In the genomic region with DNA sequence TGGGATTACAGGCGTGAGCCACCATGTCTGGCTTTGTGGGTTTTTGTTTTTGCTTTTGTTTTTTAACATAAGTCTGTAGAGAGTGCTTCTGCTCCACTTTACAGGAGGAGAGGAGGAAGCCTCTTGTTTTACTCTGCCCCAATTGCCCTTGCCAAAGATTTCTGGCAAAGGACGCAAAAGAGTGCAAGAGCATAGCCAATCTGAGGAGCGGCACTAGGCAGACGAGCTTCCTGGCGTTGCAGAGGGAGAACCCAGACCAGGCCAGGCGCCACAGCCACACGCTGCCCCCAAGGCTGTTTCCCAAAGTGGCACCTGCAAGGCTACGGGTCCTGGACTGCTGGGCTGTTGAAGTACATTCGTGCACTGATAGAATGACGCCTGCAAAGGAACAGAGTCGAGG, we compare ENCODE assay signal across 15 cellular contexts.
DNase-seq lines count a peak whose midpoint lies in the region; ATAC-seq, FAIRE-seq and TF ChIP-seq lines count a peak whose summit lies in the region.
"Had no signal": no experiment of that assay in that cellular context is flagged by ENCODE, and none has a peak within 500 bp of the region (broad histone marks: within the 10 kb centered on the region; RNA-seq: fewer than 3 reads in every experiment).

No MANE protein-coding gene starts in this region.

- H3K79me2 ChIP-seq in SK-N-SH (ENCODE audit: insufficient read depth) (no peaks in the 10 kb centered on the region), GM23338 (replicated peaks; ENCODE audit: insufficient read depth) (no peaks in the 10 kb centered on the region), H1 (ENCODE audit: control insufficient read depth in 1 of 2, insufficient read depth in 2 of 2, low read length in 2 of 2) (no peaks in the 10 kb centered on the region), mesendoderm (ENCODE audit: control insufficient read depth, insufficient read depth, low read length) (no peaks in the 10 kb centered on the region), MM.1S (ENCODE audit: low read length) (no peaks in the 10 kb centered on the region)

- TF ChIP-seq EP300 in SK-N-SH (IDR thresholded peaks at IDR 0.05; ENCODE audit: borderline replicate concordance in 1 of 2, low read depth in 1 of 2, low read length in 1 of 2) = no peak
- no peak for TF ChIP-seq EP300 in H1 (IDR thresholded peaks at IDR 0.05; ENCODE audit: borderline replicate concordance in 1 of 2, low read depth in 2 of 2, low read length in 2 of 2)

- H3F3A ChIP-seq in SK-N-SH (replicated peaks; ENCODE audit: insufficient read depth) (no peaks in the 10 kb centered on the region), GM23338 (replicated peaks; ENCODE audit: low read depth) (no peaks in the 10 kb centered on the region), MM.1S (ENCODE audit: insufficient read depth, low read length) (no peaks in the 10 kb centered on the region)

- peaks cover 2% of the 10 kb centered on the region for H3K27me3 Mint-ChIP-seq in GM23338 (ENCODE audit: insufficient read depth, low read depth, poor library complexity)
- H3K27me3 Mint-ChIP-seq in chondrocyte (ENCODE audit: low read depth) = no peaks in the 10 kb centered on the region
- H3K27me3 Mint-ChIP-seq in activated CD8-positive, alpha-beta T cell treated with anti-CD3 and anti-CD28 coated beads, Interleukin-2, amount 10 ng/mL, durations not matched to agents 7 days and 5 days (ENCODE audit: low read depth) = peaks cover 6% of the 10 kb centered on the region

- ATAC-seq in SK-N-SH treated with all-trans-retinoic acid at 6 μM for 48 hours = no peak
- no peak for ATAC-seq in GM23338
- no peak for ATAC-seq in activated CD8-positive, alpha-beta T cell treated with anti-CD3 and anti-CD28 coated beads, Interleukin-2, amount 10 ng/mL, durations not matched to agents 7 days and 5 days

- H3K9me3 Mint-ChIP-seq in GM23338 (no peaks in the 10 kb centered on the region), chondrocyte (ENCODE audit: low read depth) (no peaks in the 10 kb centered on the region)
- H3K9me3 Mint-ChIP-seq in activated CD8-positive, alpha-beta T cell treated with anti-CD3 and anti-CD28 coated beads, Interleukin-2, amount 10 ng/mL, durations not matched to agents 7 days and 5 days (ENCODE audit: insufficient read depth) = no peaks in the 10 kb centered on the region

- WGBS in SK-N-SH (ENCODE audit: low lambda C conversion rate) = 96% methylated on average over 11 of the region's 11 CpGs
- WGBS in H1 (ENCODE audit: extremely low coverage in 1 of 2, insufficient coverage in 1 of 2, insufficient read length in 1 of 2, insufficient replicate concordance in 2 of 2, low coverage in 1 of 2, low lambda C conversion rate in 2 of 2, missing lambda C conversion rate in 1 of 2), 2 experiments = 95% methylated on average over 11 of the region's 11 CpGs; no CpG with 5 or more reads in 1 of the 2 experiments
- WGBS in mesendoderm (ENCODE audit: extremely low coverage, insufficient coverage, low lambda C conversion rate) = no CpG with 5 or more reads among the region's 11 CpGs

- CTCF ChIA-PET in SK-N-SH (lab: Yijun Ruan, JAX) = interaction anchor here (1.2 kb wide), 1 partner anchor 8 kb away, joined by 3 read pairs; no protein-coding TSS in a partner anchor
- CTCF ChIA-PET in H1 (lab: Charles Lee; ENCODE audit: partially characterized antibody) = no interaction called here
- CTCF ChIA-PET in activated CD8-positive, alpha-beta T cell treated with anti-CD3 and anti-CD28 coated beads, Interleukin-2, amount 10 ng/mL, durations not matched to agents 7 days and 5 days (lab: Charles Lee) = no interaction called here

- no peak for FAIRE-seq in H1 (lab: Jason Lieb, UNC)
- FAIRE-seq: GM19239 had no signal

- H2BK5ac ChIP-seq in H1 (ENCODE audit: low read depth, low read length) (no peak overlapping the region), mesendoderm (ENCODE audit: low read length) (no peak overlapping the region)

- H3K27ac Mint-ChIP-seq in GM23338 = no peak overlapping the region
- no peak overlapping the region for H3K27ac Mint-ChIP-seq in chondrocyte (ENCODE audit: unreplicated experiment)
- H3K27ac Mint-ChIP-seq in activated CD8-positive, alpha-beta T cell treated with anti-CD3 and anti-CD28 coated beads, Interleukin-2, amount 10 ng/mL, durations not matched to agents 7 days and 5 days = no peak overlapping the region
- H3K27ac Mint-ChIP-seq: CD4-positive, CD25-positive, alpha-beta regulatory T cell had no signal

- no peak overlapping the region for H2BK15ac ChIP-seq in H1 (ENCODE audit: low read length)
- peak overlapping the region; percentile 14 for H2BK15ac ChIP-seq in mesendoderm (replicated peaks; ENCODE audit: low read depth)

- no peak overlapping the region for H3K14ac ChIP-seq in H1 (ENCODE audit: insufficient read length)

- no peaks in the 10 kb centered on the region for H3K23me2 ChIP-seq in H1 (ENCODE audit: low read depth, low read length)

- H4K8ac ChIP-seq in H1 (ENCODE audit: extremely low read depth, insufficient read depth, low read length) (peak overlapping the region; percentile 86; the same call in 1 of the 2 replicates), mesendoderm (ENCODE audit: low read depth, low read length) (no peak overlapping the region)

- TF ChIP-seq RAD21 in SK-N-SH (IDR thresholded peaks at IDR 0.05; ENCODE audit: low read length) (no peak), H1 (IDR thresholded peaks at IDR 0.05 in 1 of 2, conservative IDR thresholded peaks at IDR 0.05 in 1 of 2; ENCODE audit: low read depth in 2 of 2, low read length in 2 of 2) (no peak)

- no peak overlapping the region for H4K5ac ChIP-seq in H1 (ENCODE audit: insufficient read length, low read depth, low read length)
- no peak overlapping the region for H4K5ac ChIP-seq in mesendoderm (ENCODE audit: low read length)

- H3K4me1 Mint-ChIP-seq in GM23338 (peaks cover 19% of the 10 kb centered on the region), chondrocyte (ENCODE audit: low read depth) (peaks cover 19% of the 10 kb centered on the region)
- H3K4me1 Mint-ChIP-seq in activated CD8-positive, alpha-beta T cell treated with anti-CD3 and anti-CD28 coated beads, Interleukin-2, amount 10 ng/mL, durations not matched to agents 7 days and 5 days (ENCODE audit: low read depth) = no peaks in the 10 kb centered on the region
- H3K4me1 Mint-ChIP-seq: CD4-positive, CD25-positive, alpha-beta regulatory T cell had no signal

- H3K4me1 ChIP-seq in SK-N-SH (ENCODE audit: control insufficient read depth in 1 of 2, insufficient read depth in 2 of 2, low read depth in 1 of 2, low read length in 1 of 2) = peaks cover 0 to 11% of the 10 kb centered on the region in 2 experiments; a peak in 3 of 4 replicates
- peaks cover 19% of the 10 kb centered on the region for H3K4me1 ChIP-seq in GM23338 (ENCODE audit: insufficient read depth)
- peaks cover 3 to 8% (median 6%) of the 10 kb centered on the region in 4 experiments; a peak in 5 of 7 replicates for H3K4me1 ChIP-seq in H1 (replicated peaks in 1 of 4; ENCODE audit: control insufficient read depth in 3 of 4, insufficient read depth in 4 of 4, low read length in 3 of 4)
- peaks cover 7% of the 10 kb centered on the region for H3K4me1 ChIP-seq in mesendoderm (ENCODE audit: control insufficient read depth, low read depth, low read length)
- no peaks in the 10 kb centered on the region for H3K4me1 ChIP-seq in MM.1S (ENCODE audit: low read length)
- H3K4me1 ChIP-seq: BLaER1 treated with 17β-estradiol and CSF1 and Interleukin-3, amounts not matched to agents 10 nM and 100 nM had no signal

- no peak overlapping the region for H3K9ac ChIP-seq in SK-N-SH
- no peak overlapping the region for H3K9ac ChIP-seq in H1 (replicated peaks in 1 of 4; ENCODE audit: extremely low read depth in 1 of 4, low read depth in 3 of 4, low read length in 3 of 4)
- H3K9ac ChIP-seq in mesendoderm (ENCODE audit: low read length) = no peak overlapping the region
- no peak overlapping the region for H3K9ac ChIP-seq in MM.1S (ENCODE audit: low read length)
- H3K9ac ChIP-seq: BLaER1 treated with 17β-estradiol and CSF1 and Interleukin-3, amounts not matched to agents 10 nM and 100 nM had no signal

- no peak overlapping the region for H4K91ac ChIP-seq in H1 (replicated peaks; ENCODE audit: insufficient read length, low read length)

- H3K9me3 ChIP-seq in SK-N-SH (no peaks in the 10 kb centered on the region), H1 (ENCODE audit: insufficient read depth in 2 of 2, low read depth in 1 of 2, low read length in 1 of 2) (no peaks in the 10 kb centered on the region), MM.1S (replicated peaks; ENCODE audit: insufficient read depth, low read length) (no peaks in the 10 kb centered on the region)
- H3K9me3 ChIP-seq: BLaER1 treated with 17β-estradiol and CSF1 and Interleukin-3, amounts not matched to agents 10 nM and 100 nM had no signal

- H3K9me2 ChIP-seq in SK-N-SH (no peaks in the 10 kb centered on the region), GM23338 (ENCODE audit: insufficient read depth) (peaks cover 10% of the 10 kb centered on the region), MM.1S (replicated peaks; ENCODE audit: insufficient read depth, low read length) (no peaks in the 10 kb centered on the region)

- H3K4ac ChIP-seq in H1 (replicated peaks; ENCODE audit: insufficient read length, low read depth, low read length) = no peak overlapping the region
- H3K4ac ChIP-seq in mesendoderm (ENCODE audit: low read depth, low read length) = no peak overlapping the region

- no peak overlapping the region for H2BK12ac ChIP-seq in H1 (ENCODE audit: low read depth, low read length)

- H3K27me3 ChIP-seq in SK-N-SH (ENCODE audit: insufficient read depth) (no peaks in the 10 kb centered on the region), GM23338 (ENCODE audit: insufficient read depth) (no peaks in the 10 kb centered on the region), H1 (replicated peaks in 1 of 4; ENCODE audit: control insufficient read depth in 3 of 4, extremely low read depth in 1 of 4, insufficient read depth in 3 of 4, low read length in 3 of 4) (no peaks in the 10 kb centered on the region), mesendoderm (ENCODE audit: insufficient read depth, low read length, poor library complexity) (no peaks in the 10 kb centered on the region), MM.1S (replicated peaks; ENCODE audit: insufficient read depth, low read length) (no peaks in the 10 kb centered on the region)
- H3K27me3 ChIP-seq: BLaER1 treated with 17β-estradiol and CSF1 and Interleukin-3, amounts not matched to agents 10 nM and 100 nM had no signal

- H2AFZ ChIP-seq in SK-N-SH (ENCODE audit: low read depth) = 0 out of 2 replicates have a peak overlapping the region, but pooled peaks have one; percentile 16
- peak overlapping the region; percentile 91 for H2AFZ ChIP-seq in GM23338
- H2AFZ ChIP-seq in H1 (ENCODE audit: low read length) = 0 out of 2 replicates have a peak overlapping the region, but pooled peaks have one; percentile 30
- H2AFZ ChIP-seq in MM.1S (ENCODE audit: low read length) = no peak overlapping the region

- no peak overlapping the region for H2BK120ac ChIP-seq in H1 (replicated peaks; ENCODE audit: low read depth, low read length)
- no peak overlapping the region for H2BK120ac ChIP-seq in mesendoderm (ENCODE audit: low read depth, low read length)

- H3K79me1 ChIP-seq in H1 (ENCODE audit: low read depth, low read length) (no peaks in the 10 kb centered on the region), mesendoderm (ENCODE audit: low read length) (no peaks in the 10 kb centered on the region)

- H4K20me1 ChIP-seq in SK-N-SH (ENCODE audit: insufficient read depth) = no peaks in the 10 kb centered on the region
- no peaks in the 10 kb centered on the region for H4K20me1 ChIP-seq in GM23338 (replicated peaks; ENCODE audit: insufficient read depth)
- H4K20me1 ChIP-seq in H1 (replicated peaks in 1 of 2; ENCODE audit: control insufficient read depth in 1 of 2, insufficient read depth in 2 of 2, low read length in 2 of 2) = no peaks in the 10 kb centered on the region
- no peaks in the 10 kb centered on the region for H4K20me1 ChIP-seq in MM.1S (ENCODE audit: insufficient read depth, low read length)
- H4K20me1 ChIP-seq: BLaER1 treated with 17β-estradiol and CSF1 and Interleukin-3, amounts not matched to agents 10 nM and 100 nM had no signal

- H3K36me3 ChIP-seq in SK-N-SH (replicated peaks in 1 of 2; ENCODE audit: control insufficient read depth in 1 of 2, insufficient read depth in 2 of 2, low read length in 1 of 2) (no peaks in the 10 kb centered on the region), GM23338 (ENCODE audit: insufficient read depth) (no peaks in the 10 kb centered on the region), H1 (ENCODE audit: control insufficient read depth in 2 of 4, insufficient read depth in 4 of 4, low read length in 3 of 4) (no peaks in the 10 kb centered on the region), mesendoderm (ENCODE audit: control insufficient read depth, insufficient read depth, low read length) (no peaks in the 10 kb centered on the region), MM.1S (replicated peaks; ENCODE audit: insufficient read depth, low read length) (no peaks in the 10 kb centered on the region)
- H3K36me3 ChIP-seq: BLaER1 treated with 17β-estradiol and CSF1 and Interleukin-3, amounts not matched to agents 10 nM and 100 nM had no signal

- DNase-seq in SK-N-SH (no peak), GM23338 (ENCODE audit: low spot score) (no peak), H1 (ENCODE audit: low read depth in 1 of 2, low spot score in 2 of 2) (no peak), mesendoderm (no peak), chondrocyte (ENCODE audit: low spot score) (no peak), MM.1S (no peak)
- no peak for DNase-seq in activated CD8-positive, alpha-beta T cell treated with anti-CD3 and anti-CD28 coated beads, Interleukin-2, amount 10 ng/mL, durations not matched to agents 7 days and 5 days
- DNase-seq: 8988T; CD4-positive, CD25-positive, alpha-beta regulatory T cell; DMS53; GF-D8; H7 had no signal

- TF ChIP-seq POLR2A in H1 (IDR thresholded peaks at IDR 0.05; ENCODE audit: control extremely low read depth in 1 of 2, low read depth in 2 of 2, low read length in 2 of 2) = no peak

- no peak overlapping the region for H3K27ac ChIP-seq in SK-N-SH (ENCODE audit: low read depth in 2 of 2, low read length in 1 of 2)
- no peak overlapping the region for H3K27ac ChIP-seq in GM23338 (ENCODE audit: low read depth)
- no peak overlapping the region for H3K27ac ChIP-seq in H1 (ENCODE audit: low read depth, low read length)
- H3K27ac ChIP-seq in mesendoderm (ENCODE audit: low read depth, low read length) = no peak overlapping the region
- no peak overlapping the region for H3K27ac ChIP-seq in MM.1S (ENCODE audit: low read length)
- H3K27ac ChIP-seq: BLaER1 treated with 17β-estradiol and CSF1 and Interleukin-3, amounts not matched to agents 10 nM and 100 nM had no signal

- H3K4me2 ChIP-seq in SK-N-SH (no peak overlapping the region), GM23338 (no peak overlapping the region), H1 (ENCODE audit: insufficient read depth in 1 of 2, low read depth in 2 of 2, low read length in 2 of 2) (no peak overlapping the region), mesendoderm (ENCODE audit: low read length) (no peak overlapping the region), MM.1S (ENCODE audit: low read depth, low read length) (no peak overlapping the region)
- H3K4me2 ChIP-seq: BLaER1 treated with 17β-estradiol and CSF1 and Interleukin-3, amounts not matched to agents 10 nM and 100 nM had no signal

- no peak overlapping the region for H3K23ac ChIP-seq in H1 (ENCODE audit: insufficient read length)
- no peak overlapping the region for H3K23ac ChIP-seq in mesendoderm (ENCODE audit: low read length)

- H3K18ac ChIP-seq in H1 (ENCODE audit: extremely low read depth, low read length) = no peak overlapping the region
- H3K18ac ChIP-seq in mesendoderm (ENCODE audit: low read length) = no peak overlapping the region

- TF ChIP-seq CTCF in SK-N-SH (IDR thresholded peaks at IDR 0.05) (no peak), GM23338 (conservative IDR thresholded peaks at IDR 0.05; ENCODE audit: low read depth in 2 of 2) (no peak), H1 (IDR thresholded peaks at IDR 0.05; ENCODE audit: control extremely low read depth in 1 of 3, insufficient read depth in 1 of 3, low read depth in 1 of 3, low read length in 3 of 3) (no peak), chondrocyte (IDR thresholded peaks at IDR 0.05) (no peak), MM.1S (IDR thresholded peaks at IDR 0.05; ENCODE audit: low read length) (no peak)

- H3K4me3 Mint-ChIP-seq in GM23338 (no peak overlapping the region), chondrocyte (ENCODE audit: unreplicated experiment) (no peak overlapping the region)
- H3K4me3 Mint-ChIP-seq in activated CD8-positive, alpha-beta T cell treated with anti-CD3 and anti-CD28 coated beads, Interleukin-2, amount 10 ng/mL, durations not matched to agents 7 days and 5 days = no peak overlapping the region
- H3K4me3 Mint-ChIP-seq: CD4-positive, CD25-positive, alpha-beta regulatory T cell had no signal

- POLR2A ChIA-PET in SK-N-SH (lab: Yijun Ruan, JAX) = no interaction called here
- POLR2A ChIA-PET in H1 (lab: Charles Lee; ENCODE audit: partially characterized antibody) = no interaction called here
- POLR2A ChIA-PET in activated CD8-positive, alpha-beta T cell treated with anti-CD3 and anti-CD28 coated beads, Interleukin-2, amount 10 ng/mL, durations not matched to agents 7 days and 5 days (lab: Charles Lee) = no interaction called here

- no peak overlapping the region for H3K4me3 ChIP-seq in SK-N-SH (ENCODE audit: low read depth in 2 of 2, low read length in 1 of 2)
- H3K4me3 ChIP-seq in GM23338 = no peak overlapping the region
- H3K4me3 ChIP-seq in H1 (ENCODE audit: extremely low read depth in 1 of 4, insufficient read depth in 2 of 4, low read depth in 3 of 4, low read length in 4 of 4) = no peak overlapping the region
- no peak overlapping the region for H3K4me3 ChIP-seq in mesendoderm (ENCODE audit: low read length)
- no peak overlapping the region for H3K4me3 ChIP-seq in MM.1S (ENCODE audit: low read length)
- H3K4me3 ChIP-seq: BLaER1 treated with 17β-estradiol and CSF1 and Interleukin-3, amounts not matched to agents 10 nM and 100 nM had no signal

- H3K56ac ChIP-seq in H1 (replicated peaks; ENCODE audit: insufficient read length, low read depth, low read length) = no peak overlapping the region
- no peak overlapping the region for H3K56ac ChIP-seq in mesendoderm (ENCODE audit: low read length)

- H2BK20ac ChIP-seq in H1 (ENCODE audit: low read length) = no peak overlapping the region

- H3K36me3 Mint-ChIP-seq in GM23338 (ENCODE audit: low read depth) = no peaks in the 10 kb centered on the region
- H3K36me3 Mint-ChIP-seq in chondrocyte (ENCODE audit: low read depth) = no peaks in the 10 kb centered on the region
- H3K36me3 Mint-ChIP-seq in activated CD8-positive, alpha-beta T cell treated with anti-CD3 and anti-CD28 coated beads, Interleukin-2, amount 10 ng/mL, durations not matched to agents 7 days and 5 days (ENCODE audit: low read depth) = no peaks in the 10 kb centered on the region
- H3K36me3 Mint-ChIP-seq: CD4-positive, CD25-positive, alpha-beta regulatory T cell had no signal

- no peak overlapping the region for H2AK5ac ChIP-seq in H1 (ENCODE audit: low read depth, low read length)
- H2AK5ac ChIP-seq in mesendoderm (ENCODE audit: low read length) = no peak overlapping the region
